2 cellular contexts compared by ENCODE assay signal in the genomic region with DNA sequence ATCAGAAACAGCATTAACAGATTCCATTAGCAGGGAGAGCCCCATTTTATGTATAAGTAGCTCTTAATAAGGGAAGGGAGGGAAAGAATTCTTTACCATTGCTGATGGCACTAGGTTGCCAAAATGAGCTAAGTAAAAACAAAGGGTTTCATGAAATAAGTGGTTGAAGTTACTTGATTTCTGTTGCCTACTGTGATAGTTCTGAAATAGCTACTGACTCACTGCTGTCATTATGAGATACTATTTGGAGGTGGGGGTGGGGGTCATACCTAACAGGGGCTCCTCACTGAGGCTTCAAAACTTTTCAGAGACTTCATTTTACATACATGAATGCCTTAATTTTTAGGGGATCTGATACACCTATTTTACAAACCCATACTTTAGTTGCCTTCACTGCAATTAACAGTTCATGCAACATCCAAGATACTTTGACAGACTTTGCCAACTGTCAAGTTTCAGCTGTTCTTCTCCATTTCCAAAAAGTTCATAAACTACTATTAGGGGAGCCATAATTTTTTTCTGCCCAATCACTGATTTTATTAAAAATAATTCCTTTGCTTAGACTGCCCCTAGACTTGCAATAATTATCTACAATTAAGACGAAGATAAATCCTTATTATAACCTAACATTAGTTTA.
TF ChIP-seq lines count a peak whose summit lies in the region.

No MANE protein-coding gene starts in this region.

TF ChIP-seq in HepG2, 621 proteins besides CTCF, POLR2A, EP300 and RAD21 (continued from another document):
- TF ChIP-seq NR0B2 (CRISPR knock-in tag; IDR thresholded peaks at IDR 0.05) (no peak), ZNF558 (CRISPR knock-in tag; IDR thresholded peaks at IDR 0.05; ENCODE audit: borderline replicate concordance) (no peak), ZNF746 (CRISPR knock-in tag; IDR thresholded peaks at IDR 0.05) (no peak), SNRNP70 (IDR thresholded peaks at IDR 0.05; ENCODE audit: low read depth, low read length) (no peak), SMC3 (IDR thresholded peaks at IDR 0.05; ENCODE audit: low read length) (no peak), ZFP62 (CRISPR knock-in tag; IDR thresholded peaks at IDR 0.05) (no peak), THAP7 (CRISPR knock-in tag; IDR thresholded peaks at IDR 0.05) (no peak), TOE1 (CRISPR knock-in tag; IDR thresholded peaks at IDR 0.05) (no peak), SIN3B (IDR thresholded peaks at IDR 0.05; ENCODE audit: low read length) (no peak), ATF7-NPFF (CRISPR knock-in tag; IDR thresholded peaks at IDR 0.05; ENCODE audit: low read depth) (no peak), ATM (IDR thresholded peaks at IDR 0.05; ENCODE audit: borderline replicate concordance) (no peak), ZNF280B (CRISPR knock-in tag; IDR thresholded peaks at IDR 0.05; ENCODE audit: borderline replicate concordance) (no peak)
- TF ChIP-seq, protein P1, sequence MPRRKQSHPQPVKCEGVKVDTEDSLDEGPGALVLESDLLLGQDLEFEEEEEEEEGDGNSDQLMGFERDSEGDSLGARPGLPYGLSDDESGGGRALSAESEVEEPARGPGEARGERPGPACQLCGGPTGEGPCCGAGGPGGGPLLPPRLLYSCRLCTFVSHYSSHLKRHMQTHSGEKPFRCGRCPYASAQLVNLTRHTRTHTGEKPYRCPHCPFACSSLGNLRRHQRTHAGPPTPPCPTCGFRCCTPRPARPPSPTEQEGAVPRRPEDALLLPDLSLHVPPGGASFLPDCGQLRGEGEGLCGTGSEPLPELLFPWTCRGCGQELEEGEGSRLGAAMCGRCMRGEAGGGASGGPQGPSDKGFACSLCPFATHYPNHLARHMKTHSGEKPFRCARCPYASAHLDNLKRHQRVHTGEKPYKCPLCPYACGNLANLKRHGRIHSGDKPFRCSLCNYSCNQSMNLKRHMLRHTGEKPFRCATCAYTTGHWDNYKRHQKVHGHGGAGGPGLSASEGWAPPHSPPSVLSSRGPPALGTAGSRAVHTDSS (CRISPR knock-in tag; conservative IDR thresholded peaks at IDR 0.05), result no peak
- TF ChIP-seq, protein P2, sequence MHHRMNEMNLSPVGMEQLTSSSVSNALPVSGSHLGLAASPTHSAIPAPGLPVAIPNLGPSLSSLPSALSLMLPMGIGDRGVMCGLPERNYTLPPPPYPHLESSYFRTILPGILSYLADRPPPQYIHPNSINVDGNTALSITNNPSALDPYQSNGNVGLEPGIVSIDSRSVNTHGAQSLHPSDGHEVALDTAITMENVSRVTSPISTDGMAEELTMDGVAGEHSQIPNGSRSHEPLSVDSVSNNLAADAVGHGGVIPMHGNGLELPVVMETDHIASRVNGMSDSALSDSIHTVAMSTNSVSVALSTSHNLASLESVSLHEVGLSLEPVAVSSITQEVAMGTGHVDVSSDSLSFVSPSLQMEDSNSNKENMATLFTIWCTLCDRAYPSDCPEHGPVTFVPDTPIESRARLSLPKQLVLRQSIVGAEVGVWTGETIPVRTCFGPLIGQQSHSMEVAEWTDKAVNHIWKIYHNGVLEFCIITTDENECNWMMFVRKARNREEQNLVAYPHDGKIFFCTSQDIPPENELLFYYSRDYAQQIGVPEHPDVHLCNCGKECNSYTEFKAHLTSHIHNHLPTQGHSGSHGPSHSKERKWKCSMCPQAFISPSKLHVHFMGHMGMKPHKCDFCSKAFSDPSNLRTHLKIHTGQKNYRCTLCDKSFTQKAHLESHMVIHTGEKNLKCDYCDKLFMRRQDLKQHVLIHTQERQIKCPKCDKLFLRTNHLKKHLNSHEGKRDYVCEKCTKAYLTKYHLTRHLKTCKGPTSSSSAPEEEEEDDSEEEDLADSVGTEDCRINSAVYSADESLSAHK (CRISPR knock-in tag; IDR thresholded peaks at IDR 0.05; ENCODE audit: borderline replicate concordance), result no peak
- TF ChIP-seq, protein P3, sequence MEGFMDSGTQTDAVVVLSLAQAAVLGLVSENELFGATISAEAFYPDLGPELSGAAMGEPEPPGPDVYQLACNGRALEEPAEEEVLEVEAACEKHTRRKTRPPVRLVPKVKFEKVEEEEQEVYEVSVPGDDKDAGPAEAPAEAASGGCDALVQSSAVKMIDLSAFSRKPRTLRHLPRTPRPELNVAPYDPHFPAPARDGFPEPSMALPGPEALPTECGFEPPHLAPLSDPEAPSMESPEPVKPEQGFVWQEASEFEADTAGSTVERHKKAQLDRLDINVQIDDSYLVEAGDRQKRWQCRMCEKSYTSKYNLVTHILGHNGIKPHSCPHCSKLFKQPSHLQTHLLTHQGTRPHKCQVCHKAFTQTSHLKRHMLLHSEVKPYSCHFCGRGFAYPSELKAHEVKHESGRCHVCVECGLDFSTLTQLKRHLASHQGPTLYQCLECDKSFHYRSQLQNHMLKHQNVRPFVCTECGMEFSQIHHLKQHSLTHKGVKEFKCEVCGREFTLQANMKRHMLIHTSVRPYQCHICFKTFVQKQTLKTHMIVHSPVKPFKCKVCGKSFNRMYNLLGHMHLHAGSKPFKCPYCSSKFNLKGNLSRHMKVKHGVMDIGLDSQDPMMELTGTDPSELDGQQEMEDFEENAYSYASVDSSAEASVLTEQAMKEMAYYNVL (CRISPR knock-in tag; IDR thresholded peaks at IDR 0.05; ENCODE audit: borderline replicate concordance), result no peak

TF ChIP-seq in WTC11, 78 proteins besides CTCF, POLR2A, EP300 and RAD21:
- TF ChIP-seq, protein P4, sequence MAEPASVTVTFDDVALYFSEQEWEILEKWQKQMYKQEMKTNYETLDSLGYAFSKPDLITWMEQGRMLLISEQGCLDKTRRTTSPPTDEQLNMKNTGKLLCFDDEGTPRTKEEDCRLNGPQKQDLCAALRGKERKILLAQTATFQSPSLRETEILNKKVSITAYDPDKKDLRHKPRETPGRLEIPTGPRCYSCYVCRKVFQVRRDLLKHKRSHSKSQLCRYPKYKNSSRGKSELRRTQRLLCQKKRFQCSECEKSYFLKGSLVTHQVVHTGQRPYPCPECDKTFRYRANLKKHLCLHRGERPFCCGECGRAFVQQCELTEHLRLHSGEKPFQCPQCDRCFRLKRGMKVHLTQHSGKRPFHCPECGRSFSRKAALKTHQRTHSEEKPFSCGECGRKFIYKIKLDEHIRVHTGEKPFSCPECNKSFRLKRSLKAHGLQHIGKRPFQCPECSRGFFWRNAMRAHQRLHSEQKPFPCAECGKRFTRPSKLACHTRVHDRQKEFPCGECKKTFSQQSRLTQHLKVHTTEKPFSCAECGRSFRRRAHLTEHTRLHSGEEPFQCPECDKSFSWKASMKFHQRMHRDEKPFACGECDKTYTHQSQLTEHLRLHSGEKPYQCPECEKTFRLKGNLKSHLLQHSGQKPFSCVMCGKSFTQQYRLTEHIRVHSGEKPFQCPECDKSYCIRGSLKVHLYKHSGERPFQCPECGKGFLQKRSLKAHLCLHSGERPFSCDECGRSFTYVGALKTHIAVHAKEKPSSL (CRISPR knock-in tag; conservative IDR thresholded peaks at IDR 0.05), result no peak
- TF ChIP-seq, protein P5, sequence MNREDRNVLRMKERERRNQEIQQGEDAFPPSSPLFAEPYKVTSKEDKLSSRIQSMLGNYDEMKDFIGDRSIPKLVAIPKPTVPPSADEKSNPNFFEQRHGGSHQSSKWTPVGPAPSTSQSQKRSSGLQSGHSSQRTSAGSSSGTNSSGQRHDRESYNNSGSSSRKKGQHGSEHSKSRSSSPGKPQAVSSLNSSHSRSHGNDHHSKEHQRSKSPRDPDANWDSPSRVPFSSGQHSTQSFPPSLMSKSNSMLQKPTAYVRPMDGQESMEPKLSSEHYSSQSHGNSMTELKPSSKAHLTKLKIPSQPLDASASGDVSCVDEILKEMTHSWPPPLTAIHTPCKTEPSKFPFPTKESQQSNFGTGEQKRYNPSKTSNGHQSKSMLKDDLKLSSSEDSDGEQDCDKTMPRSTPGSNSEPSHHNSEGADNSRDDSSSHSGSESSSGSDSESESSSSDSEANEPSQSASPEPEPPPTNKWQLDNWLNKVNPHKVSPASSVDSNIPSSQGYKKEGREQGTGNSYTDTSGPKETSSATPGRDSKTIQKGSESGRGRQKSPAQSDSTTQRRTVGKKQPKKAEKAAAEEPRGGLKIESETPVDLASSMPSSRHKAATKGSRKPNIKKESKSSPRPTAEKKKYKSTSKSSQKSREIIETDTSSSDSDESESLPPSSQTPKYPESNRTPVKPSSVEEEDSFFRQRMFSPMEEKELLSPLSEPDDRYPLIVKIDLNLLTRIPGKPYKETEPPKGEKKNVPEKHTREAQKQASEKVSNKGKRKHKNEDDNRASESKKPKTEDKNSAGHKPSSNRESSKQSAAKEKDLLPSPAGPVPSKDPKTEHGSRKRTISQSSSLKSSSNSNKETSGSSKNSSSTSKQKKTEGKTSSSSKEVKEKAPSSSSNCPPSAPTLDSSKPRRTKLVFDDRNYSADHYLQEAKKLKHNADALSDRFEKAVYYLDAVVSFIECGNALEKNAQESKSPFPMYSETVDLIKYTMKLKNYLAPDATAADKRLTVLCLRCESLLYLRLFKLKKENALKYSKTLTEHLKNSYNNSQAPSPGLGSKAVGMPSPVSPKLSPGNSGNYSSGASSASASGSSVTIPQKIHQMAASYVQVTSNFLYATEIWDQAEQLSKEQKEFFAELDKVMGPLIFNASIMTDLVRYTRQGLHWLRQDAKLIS (CRISPR knock-in tag; IDR thresholded peaks at IDR 0.05; ENCODE audit: borderline replicate concordance), result no peak
- TF ChIP-seq MXD4 (CRISPR knock-in tag; IDR thresholded peaks at IDR 0.05; ENCODE audit: borderline replicate concordance), result no peak
- TF ChIP-seq HMGA2 (CRISPR knock-in tag; IDR thresholded peaks at IDR 0.05), result no peak
- no peak for TF ChIP-seq ETV6 (CRISPR knock-in tag; IDR thresholded peaks at IDR 0.05)
- TF ChIP-seq, protein P6, sequence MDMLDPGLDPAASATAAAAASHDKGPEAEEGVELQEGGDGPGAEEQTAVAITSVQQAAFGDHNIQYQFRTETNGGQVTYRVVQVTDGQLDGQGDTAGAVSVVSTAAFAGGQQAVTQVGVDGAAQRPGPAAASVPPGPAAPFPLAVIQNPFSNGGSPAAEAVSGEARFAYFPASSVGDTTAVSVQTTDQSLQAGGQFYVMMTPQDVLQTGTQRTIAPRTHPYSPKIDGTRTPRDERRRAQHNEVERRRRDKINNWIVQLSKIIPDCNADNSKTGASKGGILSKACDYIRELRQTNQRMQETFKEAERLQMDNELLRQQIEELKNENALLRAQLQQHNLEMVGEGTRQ (CRISPR knock-in tag; IDR thresholded peaks at IDR 0.05), result no peak
- TF ChIP-seq, protein P7, sequence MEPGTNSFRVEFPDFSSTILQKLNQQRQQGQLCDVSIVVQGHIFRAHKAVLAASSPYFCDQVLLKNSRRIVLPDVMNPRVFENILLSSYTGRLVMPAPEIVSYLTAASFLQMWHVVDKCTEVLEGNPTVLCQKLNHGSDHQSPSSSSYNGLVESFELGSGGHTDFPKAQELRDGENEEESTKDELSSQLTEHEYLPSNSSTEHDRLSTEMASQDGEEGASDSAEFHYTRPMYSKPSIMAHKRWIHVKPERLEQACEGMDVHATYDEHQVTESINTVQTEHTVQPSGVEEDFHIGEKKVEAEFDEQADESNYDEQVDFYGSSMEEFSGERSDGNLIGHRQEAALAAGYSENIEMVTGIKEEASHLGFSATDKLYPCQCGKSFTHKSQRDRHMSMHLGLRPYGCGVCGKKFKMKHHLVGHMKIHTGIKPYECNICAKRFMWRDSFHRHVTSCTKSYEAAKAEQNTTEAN (CRISPR knock-in tag; IDR thresholded peaks at IDR 0.05), result no peak
- TF ChIP-seq, protein P8, sequence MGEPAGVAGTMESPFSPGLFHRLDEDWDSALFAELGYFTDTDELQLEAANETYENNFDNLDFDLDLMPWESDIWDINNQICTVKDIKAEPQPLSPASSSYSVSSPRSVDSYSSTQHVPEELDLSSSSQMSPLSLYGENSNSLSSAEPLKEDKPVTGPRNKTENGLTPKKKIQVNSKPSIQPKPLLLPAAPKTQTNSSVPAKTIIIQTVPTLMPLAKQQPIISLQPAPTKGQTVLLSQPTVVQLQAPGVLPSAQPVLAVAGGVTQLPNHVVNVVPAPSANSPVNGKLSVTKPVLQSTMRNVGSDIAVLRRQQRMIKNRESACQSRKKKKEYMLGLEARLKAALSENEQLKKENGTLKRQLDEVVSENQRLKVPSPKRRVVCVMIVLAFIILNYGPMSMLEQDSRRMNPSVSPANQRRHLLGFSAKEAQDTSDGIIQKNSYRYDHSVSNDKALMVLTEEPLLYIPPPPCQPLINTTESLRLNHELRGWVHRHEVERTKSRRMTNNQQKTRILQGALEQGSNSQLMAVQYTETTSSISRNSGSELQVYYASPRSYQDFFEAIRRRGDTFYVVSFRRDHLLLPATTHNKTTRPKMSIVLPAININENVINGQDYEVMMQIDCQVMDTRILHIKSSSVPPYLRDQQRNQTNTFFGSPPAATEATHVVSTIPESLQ (CRISPR knock-in tag; IDR thresholded peaks at IDR 0.05), result no peak
- no peak for TF ChIP-seq ZNF219 (CRISPR knock-in tag; IDR thresholded peaks at IDR 0.05; ENCODE audit: borderline replicate concordance)
- no peak for TF ChIP-seq CDX4 (CRISPR knock-in tag; IDR thresholded peaks at IDR 0.05; ENCODE audit: borderline replicate concordance)
- no peak for TF ChIP-seq ZNF423 (CRISPR knock-in tag; IDR thresholded peaks at IDR 0.05)
- TF ChIP-seq PRRX2 (CRISPR knock-in tag; IDR thresholded peaks at IDR 0.05), result no peak
- no peak for TF ChIP-seq TEAD1 (CRISPR knock-in tag; IDR thresholded peaks at IDR 0.05)
- TF ChIP-seq, protein P9, sequence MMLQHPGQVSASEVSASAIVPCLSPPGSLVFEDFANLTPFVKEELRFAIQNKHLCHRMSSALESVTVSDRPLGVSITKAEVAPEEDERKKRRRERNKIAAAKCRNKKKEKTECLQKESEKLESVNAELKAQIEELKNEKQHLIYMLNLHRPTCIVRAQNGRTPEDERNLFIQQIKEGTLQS (CRISPR knock-in tag; conservative IDR thresholded peaks at IDR 0.05), result no peak
- TF ChIP-seq CREB1 (CRISPR knock-in tag; IDR thresholded peaks at IDR 0.05), result no peak
- TF ChIP-seq EMX1 (CRISPR knock-in tag; IDR thresholded peaks at IDR 0.05), result no peak
